Comparison of ENCODE assay signal across 8 cellular contexts in the genomic region with DNA sequence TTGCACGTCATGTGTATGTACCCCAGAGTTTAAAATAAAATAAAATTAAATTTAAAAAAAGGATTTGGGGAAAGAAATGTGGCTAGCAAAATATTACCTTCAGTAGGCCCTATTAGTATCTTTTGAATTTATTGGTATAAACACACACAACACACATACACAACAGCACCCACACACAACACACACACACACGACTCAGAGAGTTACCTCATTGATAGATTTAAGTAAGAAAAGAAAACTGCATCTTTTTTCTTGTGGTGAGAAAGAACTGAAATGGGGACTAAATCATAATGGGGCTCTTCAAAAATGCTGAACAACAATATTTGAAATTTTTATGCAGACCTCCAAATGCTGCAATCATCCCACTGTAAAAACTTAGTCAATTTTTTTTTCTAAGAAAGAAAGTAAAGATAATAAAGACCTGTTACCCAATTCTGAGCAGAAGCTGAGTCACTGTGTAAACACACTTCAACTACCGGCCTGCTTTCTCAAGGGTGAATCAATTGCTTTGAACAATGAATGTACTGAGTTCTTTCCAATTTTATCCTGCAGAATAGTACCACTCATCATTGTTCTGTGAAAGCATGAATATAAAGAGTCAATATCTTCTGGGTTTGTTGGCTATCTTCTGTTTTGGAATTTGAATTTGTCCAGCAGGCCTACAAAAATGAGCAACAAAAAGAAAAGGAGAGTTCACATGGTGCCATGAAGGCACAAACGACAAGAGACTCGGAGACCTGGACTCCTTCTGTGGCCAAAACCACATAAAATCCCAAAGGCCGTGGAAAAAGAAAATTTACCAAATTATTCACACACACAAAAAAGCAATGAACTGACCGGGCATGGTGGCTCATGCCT. TPM values are rescaled to one million over a fixed set of nuclear protein-coding genes. Genes with fewer than 3 reads are reported as not detected.
DNase-seq lines count a peak whose midpoint lies in the region; ATAC-seq and TF ChIP-seq lines count a peak whose summit lies in the region.

No MANE protein-coding gene starts in this region.

- H3K9me3 ChIP-seq in liver (ENCODE audit: control insufficient read depth in 4 of 4, low read length in 3 of 4), result no peaks in the 10 kb centered on the region

- H3K27ac ChIP-seq in liver (ENCODE audit: low read depth in 1 of 2, low read length in 2 of 2) (no peak overlapping the region), coronary artery (no peak overlapping the region)

- DNase-seq in AG09309 (ENCODE audit: low read depth), result peak; percentile 53
- peak; percentile 57 for DNase-seq in KBM-7
- peak; percentile 86 for DNase-seq in astrocyte of the cerebellum (ENCODE audit: low read depth)
- no peak for DNase-seq in coronary artery (ENCODE audit: low spot score)
- DNase-seq in cerebellar nuclear complex (lab: John Stamatoyannopoulos, UW), result no peak

- no peaks in the 10 kb centered on the region for H3K27me3 ChIP-seq in liver (ENCODE audit: control insufficient read depth in 4 of 4, insufficient read depth in 4 of 4, low read length in 3 of 4)

- H3K4me3 ChIP-seq in AG09309 (ENCODE audit: control insufficient read depth, low read depth, low read length) (no peak overlapping the region), astrocyte of the cerebellum (ENCODE audit: low read depth, low read length) (no peak overlapping the region), liver (ENCODE audit: low read depth in 1 of 3, low read length in 3 of 3) (no peak overlapping the region), coronary artery (no peak overlapping the region)

- peaks cover 0 to 2% (median 0%) of the 10 kb centered on the region in 4 donors for H3K4me1 ChIP-seq in liver (ENCODE audit: control insufficient read depth in 4 of 4, insufficient read depth in 4 of 4, low read length in 3 of 4)

- no peak for TF ChIP-seq RAD21 in liver (IDR thresholded peaks at IDR 0.05)

- no peak overlapping the region for H3K9ac ChIP-seq in liver (ENCODE audit: low read depth in 1 of 2, low read length in 2 of 2)

- no peak for ATAC-seq in GM19452 (IDR thresholded peaks at IDR 0.05; ENCODE audit: unreplicated experiment)
- ATAC-seq in HG03457 (IDR thresholded peaks at IDR 0.05; ENCODE audit: unreplicated experiment), result no peak

- 74% methylated on average over 7 of the region's 7 CpGs for WGBS in liver

- in situ Hi-C loops in KBM-7 (cut with MboI; ENCODE audit: low pct_unique_long_range_greater_than_20kb, low sequenced_read_pairs) (no loop called here), astrocyte of the cerebellum (cut with HindIII; ENCODE audit: low sequenced_read_pairs) (no loop called here)

- H3K36me3 ChIP-seq in liver (ENCODE audit: control insufficient read depth in 4 of 4, insufficient read depth in 3 of 4, low read depth in 1 of 4, low read length in 3 of 4), result no peaks in the 10 kb centered on the region

- no peak for TF ChIP-seq CTCF in AG09309 (IDR thresholded peaks at IDR 0.05; ENCODE audit: control insufficient read depth, insufficient read depth, low read depth, low read length, missing control alignments)
- no peak for TF ChIP-seq CTCF in astrocyte of the cerebellum (IDR thresholded peaks at IDR 0.05; ENCODE audit: low read depth, low read length, missing control alignments)
- no peak for TF ChIP-seq CTCF in liver (IDR thresholded peaks at IDR 0.05; ENCODE audit: low read depth, low read length, missing input control)
- TF ChIP-seq CTCF in coronary artery (IDR thresholded peaks at IDR 0.05), result no peak

TF ChIP-seq in liver, 16 proteins besides CTCF, POLR2A, EP300 and RAD21:
- TF ChIP-seq RXRA (IDR thresholded peaks at IDR 0.05) (peak in 1 of 2 donors; percentile 9), JUND (IDR thresholded peaks at IDR 0.05) (peak; percentile 57 to 81), GABPA (IDR thresholded peaks at IDR 0.05 in 1 of 2, conservative IDR thresholded peaks at IDR 0.05 in 1 of 2) (no peak), FOXA2 (IDR thresholded peaks at IDR 0.05) (peak; percentile 61)

RNA-seq across cellular contexts. Expression of a gene that starts 57.9 kb away (rescaled TPM):
- total RNA-seq in liver, result 10 to 100 TPM; 74.2 to 93.7 TPM
- polyA plus RNA-seq in liver, result 10 to 100 TPM; 30.9 to 73.9 TPM

Comparison
In these comparisons a context has a peak if more than half of its experiments do, and no peak if none do; other contexts are left out.
1. DNase-seq: peak in AG09309 (single experiment), KBM-7 (single experiment) and astrocyte of the cerebellum (single experiment); none in coronary artery (single experiment) and cerebellar nuclear complex (0 of 2).